In genomic region chr2:110748489-110748867, GRCh38 we compare ENCODE assay signal across 10 cellular contexts. TPM values are rescaled to one million over a fixed set of nuclear protein-coding genes. Genes with fewer than 3 reads are reported as not detected.
DNase-seq lines count a peak whose midpoint lies in the region; ATAC-seq and TF ChIP-seq lines count a peak whose summit lies in the region.
"Had no signal": no experiment of that assay in that cellular context is flagged by ENCODE, and none has a peak within 500 bp of the region (broad histone marks: within the 10 kb centered on the region; RNA-seq: fewer than 3 reads in every experiment).

No MANE protein-coding gene starts in this region.

- 2 to 13% methylated on average over 6 of the region's 6 CpGs for WGBS in sigmoid colon, 2 donors

- H3K4me1 Mint-ChIP-seq in activated naive CD8-positive, alpha-beta T cell (ENCODE audit: low read depth): peaks cover 21% of the 10 kb centered on the region

- no peak for TF ChIP-seq POLR2A in sigmoid colon (IDR thresholded peaks at IDR 0.05)

- no peaks in the 10 kb centered on the region for H3K9me3 Mint-ChIP-seq in activated naive CD8-positive, alpha-beta T cell (ENCODE audit: low read depth)

- peaks cover 32% of the 10 kb centered on the region for H3K27me3 Mint-ChIP-seq in activated naive CD8-positive, alpha-beta T cell

- no peak for TF ChIP-seq EP300 in sigmoid colon (IDR thresholded peaks at IDR 0.05)

- peak overlapping the region; percentile 21 for H3K4me3 Mint-ChIP-seq in activated naive CD8-positive, alpha-beta T cell

- H3K36me3 ChIP-seq in sigmoid colon: no peaks in the 10 kb centered on the region

- TF ChIP-seq CTCF in sigmoid colon (IDR thresholded peaks at IDR 0.05): no peak

- peak; percentile 98 for ATAC-seq in HG03159 (IDR thresholded peaks at IDR 0.05; ENCODE audit: unreplicated experiment)

- H3K4me3 ChIP-seq in sigmoid colon: no peak overlapping the region

- no peaks in the 10 kb centered on the region for H3K4me1 ChIP-seq in sigmoid colon

- peak overlapping the region; percentile 18 for H3K27ac Mint-ChIP-seq in activated naive CD8-positive, alpha-beta T cell

- DNase-seq in activated CD8-positive, alpha-beta memory T cell treated with anti-CD3 and anti-CD28 coated beads for 24 hours: peak; percentile 78
- DNase-seq in activated CD8-positive, alpha-beta memory T cell treated with anti-CD3 and anti-CD28 coated beads, Interleukin-2, amount 50 U/mL, for 4 hours: no peak
- DNase-seq in NCI-H774 (lab: John Stamatoyannopoulos, UW) (peak; percentile 70), midbrain (lab: John Stamatoyannopoulos, UW) (no peak), sigmoid colon (no peak)
- peak; percentile 29 for DNase-seq in stimulated activated CD8-positive, alpha-beta memory T cell treated with anti-CD3 and anti-CD28 coated beads, Interleukin-15, amount 100 ng/mL, for 24 hours (ENCODE audit: low read depth)

- H3K36me3 Mint-ChIP-seq in activated naive CD8-positive, alpha-beta T cell: no peaks in the 10 kb centered on the region

- no peaks in the 10 kb centered on the region for H3K27me3 ChIP-seq in sigmoid colon

- no peaks in the 10 kb centered on the region for H3K9me3 ChIP-seq in sigmoid colon

- no peak overlapping the region for H3K27ac ChIP-seq in sigmoid colon

- intact Hi-C loops in sigmoid colon (cut with DNase I): no loop called here

RNA-seq across cellular contexts. Expression of gene ACOXL, which starts 16.1 kb away (rescaled TPM):
- not detected for total RNA-seq in sigmoid colon
- under 1 TPM in 1 of 3 donors, not detected in 2; 0.45 TPM for polyA plus RNA-seq in sigmoid colon
- total RNA-seq: dermis microvascular lymphatic vessel endothelial cell, subcutaneous adipose tissue had no signal

Comparison
In these comparisons a context has a peak if more than half of its experiments do, and no peak if none do; other contexts are left out.
1. DNase-seq: peak in activated CD8-positive, alpha-beta memory T cell treated with anti-CD3 and anti-CD28 coated beads for 24 hours (single experiment), NCI-H774 (single experiment) and stimulated activated CD8-positive, alpha-beta memory T cell treated with anti-CD3 and anti-CD28 coated beads, Interleukin-15, amount 100 ng/mL, for 24 hours (single experiment); none in activated CD8-positive, alpha-beta memory T cell treated with anti-CD3 and anti-CD28 coated beads, Interleukin-2, amount 50 U/mL, for 4 hours (single experiment), midbrain (single experiment) and sigmoid colon (single experiment).